Comparison of ENCODE assay signal across 1 cellular context in the genomic region with DNA sequence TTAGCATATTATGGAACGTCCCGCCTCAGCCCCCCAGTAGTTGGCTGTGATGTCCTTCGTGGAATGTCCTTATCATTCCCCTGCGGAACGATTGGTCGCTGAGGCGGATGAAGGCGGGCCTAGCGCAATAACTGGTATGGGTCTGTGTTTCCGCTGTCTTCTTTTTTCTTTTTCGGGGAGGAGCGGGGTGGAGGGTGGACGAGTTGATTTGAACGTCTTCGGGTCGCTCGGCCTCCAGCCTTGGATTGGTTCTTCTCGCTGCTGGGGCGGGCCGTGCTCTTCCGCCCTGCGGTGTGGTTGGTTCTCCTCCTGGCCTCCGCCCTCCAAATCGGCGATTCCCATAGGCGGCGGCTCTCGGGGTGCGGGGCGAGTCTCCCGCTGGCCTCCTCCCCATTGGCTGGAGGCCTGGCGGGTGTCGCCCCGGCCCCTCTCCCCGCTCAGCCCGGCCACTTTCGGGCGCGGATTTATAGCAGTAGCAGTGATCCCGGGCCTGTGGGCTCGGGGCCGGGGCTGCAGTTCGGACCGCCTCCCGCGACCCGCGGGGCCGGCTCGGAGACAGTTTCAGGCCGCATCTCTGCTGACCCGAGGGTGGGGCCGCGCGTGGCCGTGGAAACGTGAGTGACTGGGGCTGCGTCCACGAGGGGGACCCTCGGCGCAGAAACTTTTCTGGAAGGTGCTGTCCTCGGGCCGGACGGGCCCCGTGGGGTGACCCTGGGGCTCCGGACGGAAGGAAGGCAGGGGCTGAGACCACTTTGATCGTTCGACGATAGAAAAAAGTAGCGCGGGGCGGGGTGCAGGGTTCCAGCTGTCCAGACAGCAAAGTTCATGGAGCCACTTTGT.
A peak's percentile ranks its signal among the peaks of the same experiment; 100 is the strongest.
TF ChIP-seq lines count a peak whose summit lies in the region.

No MANE protein-coding gene starts in this region.

TF ChIP-seq in GM12878, 131 proteins besides CTCF, POLR2A, EP300 and RAD21 (continued from another document and continues in another):
- TF ChIP-seq SMARCA5 (IDR thresholded peaks at IDR 0.05) (0 out of 2 replicates have a peak, but pooled peaks have one; percentile 36), BHLHE40 (IDR thresholded peaks at IDR 0.05; ENCODE audit: borderline replicate concordance in 1 of 2, low read depth in 2 of 2, low read length in 1 of 2) (peak; percentile 40 to 84; a peak in 3 of 4 replicates), ZNF207 (IDR thresholded peaks at IDR 0.05; ENCODE audit: borderline replicate concordance) (peak; percentile 90), ZNF384 (IDR thresholded peaks at IDR 0.05; ENCODE audit: borderline replicate concordance, low read depth, low read length) (peak; percentile 59; the same call in 1 of the 2 replicates), DPF2 (IDR thresholded peaks at IDR 0.05) (peak; percentile 35; the same call in 1 of the 2 replicates), TAF1 (IDR thresholded peaks at IDR 0.05; ENCODE audit: borderline replicate concordance, low read depth, low read length) (peak; percentile 56; the same call in 1 of the 2 replicates), CBFB (IDR thresholded peaks at IDR 0.05; ENCODE audit: low read depth) (no peak), NFYA (IDR thresholded peaks at IDR 0.05; ENCODE audit: borderline replicate concordance, low read depth, low read length) (peak; percentile 76), SP1 (IDR thresholded peaks at IDR 0.05; ENCODE audit: low read depth, low read length) (peak; percentile 96), SMAD1 (IDR thresholded peaks at IDR 0.05; ENCODE audit: low read depth, partially characterized antibody) (peak; percentile 7), TCF3 (IDR thresholded peaks at IDR 0.05; ENCODE audit: borderline replicate concordance, insufficient read depth, low read depth, low read length) (no peak), EGR1 (IDR thresholded peaks at IDR 0.05; ENCODE audit: borderline replicate concordance in 1 of 2, low read depth in 2 of 2, low read length in 2 of 2) (no peak), ZNF622 (IDR thresholded peaks at IDR 0.05) (no peak), CBX5 (IDR thresholded peaks at IDR 0.05; ENCODE audit: low read depth) (no peak), CREB1 (IDR thresholded peaks at IDR 0.05; ENCODE audit: low read depth) (no peak), CREM (IDR thresholded peaks at IDR 0.05; ENCODE audit: low read depth) (peak; percentile 51; the same call in 1 of the 2 replicates), IKZF1 (conservative IDR thresholded peaks at IDR 0.05) (peak; percentile 39), ATF7 (IDR thresholded peaks at IDR 0.05; ENCODE audit: low read depth) (peak; percentile 70; the same call in 1 of the 2 replicates), LARP7 (IDR thresholded peaks at IDR 0.05) (peak; percentile 77; the same call in 1 of the 2 replicates), SRF (IDR thresholded peaks at IDR 0.05; ENCODE audit: low read depth in 2 of 2, low read length in 2 of 2) (peak; percentile 79 to 95), ZZZ3 (IDR thresholded peaks at IDR 0.05; ENCODE audit: control insufficient read depth, insufficient read length, low read depth) (no peak), ZBED1 (IDR thresholded peaks at IDR 0.05; ENCODE audit: borderline replicate concordance) (no peak), POU2F2 (IDR thresholded peaks at IDR 0.05; ENCODE audit: borderline replicate concordance, low read depth, low read length) (0 out of 3 replicates have a peak, but pooled peaks have one; percentile 45), SIN3A (IDR thresholded peaks at IDR 0.05; ENCODE audit: low read depth, low read length) (peak; percentile 17; the same call in 1 of the 2 replicates), RFX5 (IDR thresholded peaks at IDR 0.05; ENCODE audit: low read depth, low read length) (peak; percentile 82), ASH2L (IDR thresholded peaks at IDR 0.05; ENCODE audit: borderline replicate concordance, low read depth) (no peak)
- TF ChIP-seq, protein P1, sequence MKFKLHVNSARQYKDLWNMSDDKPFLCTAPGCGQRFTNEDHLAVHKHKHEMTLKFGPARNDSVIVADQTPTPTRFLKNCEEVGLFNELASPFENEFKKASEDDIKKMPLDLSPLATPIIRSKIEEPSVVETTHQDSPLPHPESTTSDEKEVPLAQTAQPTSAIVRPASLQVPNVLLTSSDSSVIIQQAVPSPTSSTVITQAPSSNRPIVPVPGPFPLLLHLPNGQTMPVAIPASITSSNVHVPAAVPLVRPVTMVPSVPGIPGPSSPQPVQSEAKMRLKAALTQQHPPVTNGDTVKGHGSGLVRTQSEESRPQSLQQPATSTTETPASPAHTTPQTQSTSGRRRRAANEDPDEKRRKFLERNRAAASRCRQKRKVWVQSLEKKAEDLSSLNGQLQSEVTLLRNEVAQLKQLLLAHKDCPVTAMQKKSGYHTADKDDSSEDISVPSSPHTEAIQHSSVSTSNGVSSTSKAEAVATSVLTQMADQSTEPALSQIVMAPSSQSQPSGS (IDR thresholded peaks at IDR 0.05; ENCODE audit: low read length), result no peak
- TF ChIP-seq, protein P2, sequence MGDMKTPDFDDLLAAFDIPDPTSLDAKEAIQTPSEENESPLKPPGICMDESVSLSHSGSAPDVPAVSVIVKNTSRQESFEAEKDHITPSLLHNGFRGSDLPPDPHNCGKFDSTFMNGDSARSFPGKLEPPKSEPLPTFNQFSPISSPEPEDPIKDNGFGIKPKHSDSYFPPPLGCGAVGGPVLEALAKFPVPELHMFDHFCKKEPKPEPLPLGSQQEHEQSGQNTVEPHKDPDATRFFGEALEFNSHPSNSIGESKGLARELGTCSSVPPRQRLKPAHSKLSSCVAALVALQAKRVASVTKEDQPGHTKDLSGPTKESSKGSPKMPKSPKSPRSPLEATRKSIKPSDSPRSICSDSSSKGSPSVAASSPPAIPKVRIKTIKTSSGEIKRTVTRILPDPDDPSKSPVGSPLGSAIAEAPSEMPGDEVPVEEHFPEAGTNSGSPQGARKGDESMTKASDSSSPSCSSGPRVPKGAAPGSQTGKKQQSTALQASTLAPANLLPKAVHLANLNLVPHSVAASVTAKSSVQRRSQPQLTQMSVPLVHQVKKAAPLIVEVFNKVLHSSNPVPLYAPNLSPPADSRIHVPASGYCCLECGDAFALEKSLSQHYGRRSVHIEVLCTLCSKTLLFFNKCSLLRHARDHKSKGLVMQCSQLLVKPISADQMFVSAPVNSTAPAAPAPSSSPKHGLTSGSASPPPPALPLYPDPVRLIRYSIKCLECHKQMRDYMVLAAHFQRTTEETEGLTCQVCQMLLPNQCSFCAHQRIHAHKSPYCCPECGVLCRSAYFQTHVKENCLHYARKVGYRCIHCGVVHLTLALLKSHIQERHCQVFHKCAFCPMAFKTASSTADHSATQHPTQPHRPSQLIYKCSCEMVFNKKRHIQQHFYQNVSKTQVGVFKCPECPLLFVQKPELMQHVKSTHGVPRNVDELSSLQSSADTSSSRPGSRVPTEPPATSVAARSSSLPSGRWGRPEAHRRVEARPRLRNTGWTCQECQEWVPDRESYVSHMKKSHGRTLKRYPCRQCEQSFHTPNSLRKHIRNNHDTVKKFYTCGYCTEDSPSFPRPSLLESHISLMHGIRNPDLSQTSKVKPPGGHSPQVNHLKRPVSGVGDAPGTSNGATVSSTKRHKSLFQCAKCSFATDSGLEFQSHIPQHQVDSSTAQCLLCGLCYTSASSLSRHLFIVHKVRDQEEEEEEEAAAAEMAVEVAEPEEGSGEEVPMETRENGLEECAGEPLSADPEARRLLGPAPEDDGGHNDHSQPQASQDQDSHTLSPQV (IDR thresholded peaks at IDR 0.05), result no peak
- TF ChIP-seq, protein P3, sequence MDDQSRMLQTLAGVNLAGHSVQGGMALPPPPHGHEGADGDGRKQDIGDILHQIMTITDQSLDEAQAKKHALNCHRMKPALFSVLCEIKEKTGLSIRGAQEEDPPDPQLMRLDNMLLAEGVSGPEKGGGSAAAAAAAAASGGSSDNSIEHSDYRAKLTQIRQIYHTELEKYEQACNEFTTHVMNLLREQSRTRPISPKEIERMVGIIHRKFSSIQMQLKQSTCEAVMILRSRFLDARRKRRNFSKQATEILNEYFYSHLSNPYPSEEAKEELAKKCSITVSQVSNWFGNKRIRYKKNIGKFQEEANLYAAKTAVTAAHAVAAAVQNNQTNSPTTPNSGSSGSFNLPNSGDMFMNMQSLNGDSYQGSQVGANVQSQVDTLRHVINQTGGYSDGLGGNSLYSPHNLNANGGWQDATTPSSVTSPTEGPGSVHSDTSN (IDR thresholded peaks at IDR 0.05; ENCODE audit: insufficient replicate concordance, low read depth, low read length), result peak; percentile 86
- TF ChIP-seq, protein P4, sequence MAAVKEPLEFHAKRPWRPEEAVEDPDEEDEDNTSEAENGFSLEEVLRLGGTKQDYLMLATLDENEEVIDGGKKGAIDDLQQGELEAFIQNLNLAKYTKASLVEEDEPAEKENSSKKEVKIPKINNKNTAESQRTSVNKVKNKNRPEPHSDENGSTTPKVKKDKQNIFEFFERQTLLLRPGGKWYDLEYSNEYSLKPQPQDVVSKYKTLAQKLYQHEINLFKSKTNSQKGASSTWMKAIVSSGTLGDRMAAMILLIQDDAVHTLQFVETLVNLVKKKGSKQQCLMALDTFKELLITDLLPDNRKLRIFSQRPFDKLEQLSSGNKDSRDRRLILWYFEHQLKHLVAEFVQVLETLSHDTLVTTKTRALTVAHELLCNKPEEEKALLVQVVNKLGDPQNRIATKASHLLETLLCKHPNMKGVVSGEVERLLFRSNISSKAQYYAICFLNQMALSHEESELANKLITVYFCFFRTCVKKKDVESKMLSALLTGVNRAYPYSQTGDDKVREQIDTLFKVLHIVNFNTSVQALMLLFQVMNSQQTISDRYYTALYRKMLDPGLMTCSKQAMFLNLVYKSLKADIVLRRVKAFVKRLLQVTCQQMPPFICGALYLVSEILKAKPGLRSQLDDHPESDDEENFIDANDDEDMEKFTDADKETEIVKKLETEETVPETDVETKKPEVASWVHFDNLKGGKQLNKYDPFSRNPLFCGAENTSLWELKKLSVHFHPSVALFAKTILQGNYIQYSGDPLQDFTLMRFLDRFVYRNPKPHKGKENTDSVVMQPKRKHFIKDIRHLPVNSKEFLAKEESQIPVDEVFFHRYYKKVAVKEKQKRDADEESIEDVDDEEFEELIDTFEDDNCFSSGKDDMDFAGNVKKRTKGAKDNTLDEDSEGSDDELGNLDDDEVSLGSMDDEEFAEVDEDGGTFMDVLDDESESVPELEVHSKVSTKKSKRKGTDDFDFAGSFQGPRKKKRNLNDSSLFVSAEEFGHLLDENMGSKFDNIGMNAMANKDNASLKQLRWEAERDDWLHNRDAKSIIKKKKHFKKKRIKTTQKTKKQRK (IDR thresholded peaks at IDR 0.05; ENCODE audit: low read depth, low read length), result peak; percentile 81
- TF ChIP-seq, protein P5, sequence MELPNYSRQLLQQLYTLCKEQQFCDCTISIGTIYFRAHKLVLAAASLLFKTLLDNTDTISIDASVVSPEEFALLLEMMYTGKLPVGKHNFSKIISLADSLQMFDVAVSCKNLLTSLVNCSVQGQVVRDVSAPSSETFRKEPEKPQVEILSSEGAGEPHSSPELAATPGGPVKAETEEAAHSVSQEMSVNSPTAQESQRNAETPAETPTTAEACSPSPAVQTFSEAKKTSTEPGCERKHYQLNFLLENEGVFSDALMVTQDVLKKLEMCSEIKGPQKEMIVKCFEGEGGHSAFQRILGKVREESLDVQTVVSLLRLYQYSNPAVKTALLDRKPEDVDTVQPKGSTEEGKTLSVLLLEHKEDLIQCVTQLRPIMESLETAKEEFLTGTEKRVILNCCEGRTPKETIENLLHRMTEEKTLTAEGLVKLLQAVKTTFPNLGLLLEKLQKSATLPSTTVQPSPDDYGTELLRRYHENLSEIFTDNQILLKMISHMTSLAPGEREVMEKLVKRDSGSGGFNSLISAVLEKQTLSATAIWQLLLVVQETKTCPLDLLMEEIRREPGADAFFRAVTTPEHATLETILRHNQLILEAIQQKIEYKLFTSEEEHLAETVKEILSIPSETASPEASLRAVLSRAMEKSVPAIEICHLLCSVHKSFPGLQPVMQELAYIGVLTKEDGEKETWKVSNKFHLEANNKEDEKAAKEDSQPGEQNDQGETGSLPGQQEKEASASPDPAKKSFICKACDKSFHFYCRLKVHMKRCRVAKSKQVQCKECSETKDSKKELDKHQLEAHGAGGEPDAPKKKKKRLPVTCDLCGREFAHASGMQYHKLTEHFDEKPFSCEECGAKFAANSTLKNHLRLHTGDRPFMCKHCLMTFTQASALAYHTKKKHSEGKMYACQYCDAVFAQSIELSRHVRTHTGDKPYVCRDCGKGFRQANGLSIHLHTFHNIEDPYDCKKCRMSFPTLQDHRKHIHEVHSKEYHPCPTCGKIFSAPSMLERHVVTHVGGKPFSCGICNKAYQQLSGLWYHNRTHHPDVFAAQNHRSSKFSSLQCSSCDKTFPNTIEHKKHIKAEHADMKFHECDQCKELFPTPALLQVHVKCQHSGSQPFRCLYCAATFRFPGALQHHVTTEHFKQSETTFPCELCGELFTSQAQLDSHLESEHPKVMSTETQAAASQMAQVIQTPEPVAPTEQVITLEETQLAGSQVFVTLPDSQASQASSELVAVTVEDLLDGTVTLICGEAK (IDR thresholded peaks at IDR 0.05; ENCODE audit: borderline replicate concordance), result peak; percentile 74; the same call in 1 of the 2 replicates
- TF ChIP-seq, protein P6, sequence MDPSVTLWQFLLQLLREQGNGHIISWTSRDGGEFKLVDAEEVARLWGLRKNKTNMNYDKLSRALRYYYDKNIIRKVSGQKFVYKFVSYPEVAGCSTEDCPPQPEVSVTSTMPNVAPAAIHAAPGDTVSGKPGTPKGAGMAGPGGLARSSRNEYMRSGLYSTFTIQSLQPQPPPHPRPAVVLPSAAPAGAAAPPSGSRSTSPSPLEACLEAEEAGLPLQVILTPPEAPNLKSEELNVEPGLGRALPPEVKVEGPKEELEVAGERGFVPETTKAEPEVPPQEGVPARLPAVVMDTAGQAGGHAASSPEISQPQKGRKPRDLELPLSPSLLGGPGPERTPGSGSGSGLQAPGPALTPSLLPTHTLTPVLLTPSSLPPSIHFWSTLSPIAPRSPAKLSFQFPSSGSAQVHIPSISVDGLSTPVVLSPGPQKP (IDR thresholded peaks at IDR 0.05; ENCODE audit: low read depth, low read length), result no peak
- TF ChIP-seq, protein P7, sequence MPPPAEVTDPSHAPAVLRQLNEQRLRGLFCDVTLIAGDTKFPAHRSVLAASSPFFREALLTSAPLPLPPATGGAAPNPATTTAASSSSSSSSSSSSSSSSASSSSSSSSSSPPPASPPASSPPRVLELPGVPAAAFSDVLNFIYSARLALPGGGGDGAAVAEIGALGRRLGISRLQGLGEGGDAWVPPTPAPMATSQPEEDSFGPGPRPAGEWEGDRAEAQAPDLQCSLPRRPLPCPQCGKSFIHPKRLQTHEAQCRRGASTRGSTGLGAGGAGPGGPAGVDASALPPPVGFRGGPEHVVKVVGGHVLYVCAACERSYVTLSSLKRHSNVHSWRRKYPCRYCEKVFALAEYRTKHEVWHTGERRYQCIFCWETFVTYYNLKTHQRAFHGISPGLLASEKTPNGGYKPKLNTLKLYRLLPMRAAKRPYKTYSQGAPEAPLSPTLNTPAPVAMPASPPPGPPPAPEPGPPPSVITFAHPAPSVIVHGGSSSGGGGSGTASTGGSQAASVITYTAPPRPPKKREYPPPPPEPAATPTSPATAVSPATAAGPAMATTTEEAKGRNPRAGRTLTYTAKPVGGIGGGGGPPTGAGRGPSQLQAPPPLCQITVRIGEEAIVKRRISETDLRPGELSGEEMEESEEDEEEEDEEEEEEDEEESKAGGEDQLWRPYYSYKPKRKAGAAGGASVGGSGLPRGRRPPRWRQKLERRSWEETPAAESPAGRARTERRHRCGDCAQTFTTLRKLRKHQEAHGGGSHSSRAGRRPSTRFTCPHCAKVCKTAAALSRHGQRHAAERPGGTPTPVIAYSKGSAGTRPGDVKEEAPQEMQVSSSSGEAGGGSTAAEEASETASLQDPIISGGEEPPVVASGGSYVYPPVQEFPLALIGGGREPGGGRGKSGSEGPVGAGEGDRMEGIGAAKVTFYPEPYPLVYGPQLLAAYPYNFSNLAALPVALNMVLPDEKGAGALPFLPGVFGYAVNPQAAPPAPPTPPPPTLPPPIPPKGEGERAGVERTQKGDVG (CRISPR knock-in tag; IDR thresholded peaks at IDR 0.05), result no peak
- TF ChIP-seq, protein P8, sequence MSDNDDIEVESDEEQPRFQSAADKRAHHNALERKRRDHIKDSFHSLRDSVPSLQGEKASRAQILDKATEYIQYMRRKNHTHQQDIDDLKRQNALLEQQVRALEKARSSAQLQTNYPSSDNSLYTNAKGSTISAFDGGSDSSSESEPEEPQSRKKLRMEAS (IDR thresholded peaks at IDR 0.05; ENCODE audit: low read depth, low read length), result peak; percentile 12; the same call in 1 of the 2 replicates
